1 cellular context compared by ENCODE assay signal in the genomic region with DNA sequence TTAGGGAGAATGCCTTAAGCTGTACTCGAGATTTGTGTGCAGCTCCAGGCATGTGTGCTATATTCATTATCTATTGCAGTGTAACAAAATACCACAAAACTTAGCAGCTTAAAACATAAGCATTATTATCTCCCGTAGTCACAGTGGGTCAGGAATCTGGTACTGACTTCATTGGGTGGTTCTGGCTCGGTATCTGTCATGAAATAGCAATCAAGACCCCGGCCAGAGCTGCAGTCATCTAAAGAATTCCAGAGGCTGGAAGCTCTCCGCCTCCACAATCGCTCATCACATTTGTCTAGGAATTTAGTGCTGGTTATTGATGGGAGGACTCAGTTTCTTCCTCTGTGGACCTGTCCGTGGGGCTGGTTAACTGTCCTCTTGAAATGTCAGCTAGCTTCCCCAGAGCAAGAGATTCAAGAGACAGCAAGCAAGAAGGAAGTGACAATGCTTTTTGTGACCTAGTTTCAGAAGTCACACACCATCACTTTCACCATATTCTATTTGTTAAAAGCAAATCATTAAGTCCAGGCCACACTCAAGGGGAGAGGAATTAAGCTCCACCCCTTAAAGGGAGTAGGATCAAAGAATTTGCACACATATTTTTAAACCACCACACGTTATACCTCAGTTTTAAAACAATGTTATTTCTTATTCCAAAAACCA.
TF ChIP-seq lines count a peak whose summit lies in the region.

No MANE protein-coding gene starts in this region.

TF ChIP-seq in SK-N-SH treated with all-trans-retinoic acid at 6 μM for 48 hours, 23 proteins besides CTCF, POLR2A, EP300 and RAD21 (continued from another document):
- TF ChIP-seq CREB5 (CRISPR knock-in tag; IDR thresholded peaks at IDR 0.05; ENCODE audit: low read depth): no peak
